ENCODE assay signal across 29 cellular contexts in genomic region chr5:86780018-86780417, GRCh38.
"Had no signal": no experiment of that assay in that cellular context is flagged by ENCODE, and none has a peak within 500 bp of the region (broad histone marks: within the 10 kb centered on the region; RNA-seq: fewer than 3 reads in every experiment).

No MANE protein-coding gene starts in this region.

- H3K36me3 Mint-ChIP-seq: stimulated activated effector memory CD8-positive, alpha-beta T cell treated with anti-CD3 and anti-CD28 coated beads, Interleukin-12 subunit alpha, Interleukin-12 subunit beta, amount 100 ng/mL, for 72 hours; stimulated activated memory B cell treated with anti-CD40 and anti-IgM and Interleukin-4, amounts not matched to agents 10 μg/mL and 1 μg/mL and 100 μg/mL, for 72 hours; stimulated activated naive B cell treated with anti-CD40 and anti-IgM and Interleukin-4, amounts not matched to agents 10 μg/mL and 1 μg/mL and 100 μg/mL, for 72 hours; type B pancreatic cell had no signal

- H3K9me3 ChIP-seq: suprapubic skin, testis, thoracic aorta, thyroid gland, tibial artery, tibial nerve, transverse colon, upper lobe of left lung, upper lobe of right lung, uterus, vagina had no signal

- H3K27ac Mint-ChIP-seq: stimulated activated effector memory CD8-positive, alpha-beta T cell treated with anti-CD3 and anti-CD28 coated beads, Interleukin-12 subunit alpha, Interleukin-12 subunit beta, amount 100 ng/mL, for 72 hours; stimulated activated memory B cell treated with anti-CD40 and anti-IgM and Interleukin-4, amounts not matched to agents 10 μg/mL and 1 μg/mL and 100 μg/mL, for 72 hours; stimulated activated naive B cell treated with anti-CD40 and anti-IgM and Interleukin-4, amounts not matched to agents 10 μg/mL and 1 μg/mL and 100 μg/mL, for 72 hours; stimulated activated naive CD8-positive, alpha-beta T cell treated with anti-CD3 and anti-CD28 coated beads, Interleukin-15, amount 100 ng/mL, for 72 hours; stimulated activated naive CD8-positive, alpha-beta T cell treated with anti-CD3 and anti-CD28 coated beads, Interleukin-15, Interleukin-2, amounts not matched to agents 100 ng/mL and 50 ng/mL, for 24 hours; type B pancreatic cell had no signal

- H3K27me3 ChIP-seq: stomach, suprapubic skin, testis, thyroid gland, tibial artery, tibial nerve, transverse colon, upper lobe of left lung, upper lobe of right lung, uterus, vagina had no signal

- H3K4me3 ChIP-seq: stomach, suprapubic skin, testis, thoracic aorta, thyroid gland, tibial artery, tibial nerve, transverse colon, upper lobe of left lung, upper lobe of right lung, uterus, vagina had no signal

- H3K27me3 Mint-ChIP-seq: stimulated activated memory B cell treated with anti-CD40 and anti-IgM and Interleukin-4, amounts not matched to agents 10 μg/mL and 1 μg/mL and 100 μg/mL, for 72 hours; stimulated activated naive B cell treated with anti-CD40 and anti-IgM and Interleukin-4, amounts not matched to agents 10 μg/mL and 1 μg/mL and 100 μg/mL, for 72 hours; stimulated activated naive CD8-positive, alpha-beta T cell treated with anti-CD3 and anti-CD28 coated beads, Interleukin-15, amount 100 ng/mL, for 72 hours; type B pancreatic cell had no signal

- H3K4me3 Mint-ChIP-seq: stimulated activated effector memory CD8-positive, alpha-beta T cell treated with anti-CD3 and anti-CD28 coated beads, Interleukin-12 subunit alpha, Interleukin-12 subunit beta, amount 100 ng/mL, for 72 hours; stimulated activated memory B cell treated with anti-CD40 and anti-IgM and Interleukin-4, amounts not matched to agents 10 μg/mL and 1 μg/mL and 100 μg/mL, for 72 hours; stimulated activated naive B cell treated with anti-CD40 and anti-IgM and Interleukin-4, amounts not matched to agents 10 μg/mL and 1 μg/mL and 100 μg/mL, for 72 hours; stimulated activated naive CD8-positive, alpha-beta T cell treated with anti-CD3 and anti-CD28 coated beads, Interleukin-15, amount 100 ng/mL, for 72 hours; stimulated activated naive CD8-positive, alpha-beta T cell treated with anti-CD3 and anti-CD28 coated beads, Interleukin-15, Interleukin-2, amounts not matched to agents 100 ng/mL and 50 ng/mL, for 24 hours; type B pancreatic cell had no signal

- H3K4me1 Mint-ChIP-seq: stimulated activated effector memory CD8-positive, alpha-beta T cell treated with anti-CD3 and anti-CD28 coated beads, Interleukin-12 subunit alpha, Interleukin-12 subunit beta, amount 100 ng/mL, for 72 hours; stimulated activated memory B cell treated with anti-CD40 and anti-IgM and Interleukin-4, amounts not matched to agents 10 μg/mL and 1 μg/mL and 100 μg/mL, for 72 hours; stimulated activated naive B cell treated with anti-CD40 and anti-IgM and Interleukin-4, amounts not matched to agents 10 μg/mL and 1 μg/mL and 100 μg/mL, for 72 hours; stimulated activated naive CD8-positive, alpha-beta T cell treated with anti-CD3 and anti-CD28 coated beads, Interleukin-15, amount 100 ng/mL, for 72 hours had no signal

- FAIRE-seq: urothelium cell line had no signal

- H3K27ac ChIP-seq: stomach, suprapubic skin, testis, thoracic aorta, thyroid gland, tibial artery, tibial nerve, transverse colon, upper lobe of left lung, upper lobe of right lung, uterus, vagina had no signal

- H3K9me3 Mint-ChIP-seq: type B pancreatic cell had no signal

- ATAC-seq: stimulated activated effector memory CD8-positive, alpha-beta T cell treated with anti-CD3 and anti-CD28 coated beads, Interleukin-12 subunit alpha, Interleukin-12 subunit beta, amount 100 ng/mL, for 72 hours; stimulated activated memory B cell treated with anti-CD40 and anti-IgM and Interleukin-4, amounts not matched to agents 10 μg/mL and 1 μg/mL and 100 μg/mL, for 72 hours; stimulated activated naive B cell treated with anti-CD40 and anti-IgM and Interleukin-4, amounts not matched to agents 10 μg/mL and 1 μg/mL and 100 μg/mL, for 72 hours; stimulated activated naive CD8-positive, alpha-beta T cell treated with anti-CD3 and anti-CD28 coated beads, Interleukin-15, amount 100 ng/mL, for 72 hours; stimulated activated naive CD8-positive, alpha-beta T cell treated with anti-CD3 and anti-CD28 coated beads, Interleukin-15, Interleukin-2, amounts not matched to agents 100 U/mL and 50 U/mL, for 24 hours; upper lobe of right lung had no signal

- H3K36me3 ChIP-seq: stomach, suprapubic skin, thoracic aorta, thyroid gland, tibial artery, tibial nerve, transverse colon, upper lobe of left lung, upper lobe of right lung, uterus, vagina had no signal

- H3K4me1 ChIP-seq: stomach, suprapubic skin, testis, thyroid gland, tibial artery, tibial nerve, transverse colon, upper lobe of left lung, upper lobe of right lung, uterus, vagina had no signal

- DNase-seq: stimulated activated CD4-positive, alpha-beta T cell treated with anti-CD3 and anti-CD28 coated beads, Interleukin-2, amount 100 ng/mL, for 48 hours; stimulated activated CD4-positive, alpha-beta T cell treated with anti-CD3 and anti-CD28 coated beads, Interleukin-4, amount 100 ng/mL, for 1 hour; stimulated activated CD4-positive, alpha-beta T cell treated with anti-CD3 and anti-CD28 coated beads, Interleukin-4, amount 100 ng/mL, for 24 hours; stimulated activated CD4-positive, alpha-beta T cell treated with anti-CD3 and anti-CD28 coated beads, Interleukin-4, amount 100 ng/mL, for 4 hours; stimulated activated CD8-positive, alpha-beta memory T cell treated with anti-CD3 and anti-CD28 coated beads, Interleukin-4, amount 100 ng/mL, for 48 hours; stimulated activated naive B cell treated with anti-CD40 and anti-IgM and Interleukin-4, amounts not matched to agents 10 μg/mL and 1 μg/mL and 100 μg/mL, for 72 hours; stimulated activated naive CD4-positive, alpha-beta T cell; stimulated activated naive CD4-positive, alpha-beta T cell treated with Interleukin-2 at 50 U/mL for 16 hours; stimulated activated naive CD8-positive, alpha-beta T cell treated with anti-CD3 and anti-CD28 coated beads, Interleukin-15, amount 100 ng/mL, for 72 hours; stimulated activated naive CD8-positive, alpha-beta T cell treated with anti-CD3 and anti-CD28 coated beads, Interleukin-15, Interleukin-2, amounts not matched to agents 100 U/mL and 50 U/mL, for 24 hours; stomach; substantia nigra; testis; thyroid gland; tibial artery; transverse colon; trophoblast cell; upper lobe of left lung; upper lobe of right lung; uterus had no signal
